In the genomic region with DNA sequence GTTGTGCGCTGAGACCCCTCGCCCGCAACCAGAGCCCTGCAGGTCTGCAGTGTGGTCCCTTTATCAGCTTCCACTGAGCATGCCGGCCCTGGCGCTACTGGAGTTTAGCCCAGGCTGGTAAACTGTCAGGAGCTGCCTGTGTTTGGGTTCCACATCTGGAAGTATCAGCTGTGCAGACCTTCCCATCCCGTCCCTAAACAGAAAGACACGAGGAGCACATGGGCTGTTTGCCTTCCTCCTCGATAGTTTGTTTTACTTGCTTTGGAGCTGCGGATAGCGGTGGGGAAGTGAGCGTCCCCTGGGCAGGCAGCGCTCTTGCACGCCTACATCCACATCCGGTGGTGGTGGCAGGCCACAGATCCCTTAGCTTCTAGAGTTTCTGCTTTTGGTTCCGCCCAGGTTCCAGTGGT, we compare ENCODE assay signal across 9 cellular contexts. TPM values are rescaled to one million over a fixed set of nuclear protein-coding genes. Genes with fewer than 3 reads are reported as not detected.
DNase-seq lines count a peak whose midpoint lies in the region; ATAC-seq and TF ChIP-seq lines count a peak whose summit lies in the region.
"Had no signal": no experiment of that assay in that cellular context is flagged by ENCODE, and none has a peak within 500 bp of the region (broad histone marks: within the 10 kb centered on the region; RNA-seq: fewer than 3 reads in every experiment).

No MANE protein-coding gene starts in this region.

- ATAC-seq in GM18907 (IDR thresholded peaks at IDR 0.05; ENCODE audit: unreplicated experiment), result peak; percentile 69
- ATAC-seq in HG02623 (IDR thresholded peaks at IDR 0.05; ENCODE audit: unreplicated experiment), result peak; percentile 81
- no peak for ATAC-seq in GM21786 (IDR thresholded peaks at IDR 0.05; ENCODE audit: unreplicated experiment)
- ATAC-seq: left colon had no signal

- no peaks in the 10 kb centered on the region for H3K4me1 ChIP-seq in parathyroid adenoma

- POLR2A ChIA-PET in activated CD4-positive, alpha-beta memory T cell treated with anti-CD3 and anti-CD28 coated beads for 36 hours (lab: Charles Lee), result no interaction called here

- peak overlapping the region; percentile 14 for H3K4me2 ChIP-seq in parathyroid adenoma (ENCODE audit: low read length)

- intact Hi-C loops in activated CD4-positive, alpha-beta memory T cell treated with anti-CD3 and anti-CD28 coated beads for 36 hours (cut with micrococcal nuclease), result no loop called here

- CTCF ChIA-PET in activated CD4-positive, alpha-beta memory T cell treated with anti-CD3 and anti-CD28 coated beads for 36 hours (lab: Charles Lee), result interaction anchor here (1.7 kb wide), 1 partner anchor 65 kb away, joined by 4 read pairs; no protein-coding TSS in a partner anchor

- no peaks in the 10 kb centered on the region for H3K79me2 ChIP-seq in parathyroid adenoma

- DNase-seq in activated CD4-positive, alpha-beta memory T cell treated with anti-CD3 and anti-CD28 coated beads for 36 hours, result peak; percentile 57
- DNase-seq in NCI-H1105 treated with DMSO at 0.1 percent for 48 hours (lab: John Stamatoyannopoulos, UW), result no peak
- DNase-seq in stimulated activated naive CD4-positive, alpha-beta T cell treated with Interleukin-2 at 50 U/mL for 16 hours (lab: John Stamatoyannopoulos, UW), result no peak
- DNase-seq in NCI-H1092 treated with DMSO at 0.1 percent for 48 hours (lab: John Stamatoyannopoulos, UW), result no peak

- peak overlapping the region; percentile 29 for H3K27ac ChIP-seq in parathyroid adenoma

- H3K36me3 ChIP-seq in parathyroid adenoma (ENCODE audit: control insufficient read depth, insufficient read depth, low read length), result no peaks in the 10 kb centered on the region

- no peak overlapping the region for H3K4me3 ChIP-seq in parathyroid adenoma (ENCODE audit: low read depth, low read length)

- no peak overlapping the region for H3K9ac ChIP-seq in parathyroid adenoma

- no peak overlapping the region for H3K4me3 Mint-ChIP-seq in activated CD4-positive, alpha-beta memory T cell treated with anti-CD3 and anti-CD28 coated beads for 36 hours

- peaks cover 15% of the 10 kb centered on the region for H3K27me3 Mint-ChIP-seq in activated CD4-positive, alpha-beta memory T cell treated with anti-CD3 and anti-CD28 coated beads for 36 hours

- no peak overlapping the region for H3K27ac Mint-ChIP-seq in activated CD4-positive, alpha-beta memory T cell treated with anti-CD3 and anti-CD28 coated beads for 36 hours

- no peaks in the 10 kb centered on the region for H3K27me3 ChIP-seq in parathyroid adenoma (ENCODE audit: control insufficient read depth, insufficient read depth, low read length)

- no peaks in the 10 kb centered on the region for H3K36me3 Mint-ChIP-seq in activated CD4-positive, alpha-beta memory T cell treated with anti-CD3 and anti-CD28 coated beads for 36 hours

- no peaks in the 10 kb centered on the region for H3K9me3 Mint-ChIP-seq in activated CD4-positive, alpha-beta memory T cell treated with anti-CD3 and anti-CD28 coated beads for 36 hours

- TF ChIP-seq CTCF in parathyroid adenoma (IDR thresholded peaks at IDR 0.05), result no peak

- H2AFZ ChIP-seq in parathyroid adenoma, result no peak overlapping the region

- peaks cover 8% of the 10 kb centered on the region for H3K4me1 Mint-ChIP-seq in activated CD4-positive, alpha-beta memory T cell treated with anti-CD3 and anti-CD28 coated beads for 36 hours (ENCODE audit: low read depth)

- H3K9me3 ChIP-seq in parathyroid adenoma (ENCODE audit: control insufficient read depth, low read length), result no peaks in the 10 kb centered on the region

RNA-seq across cellular contexts. Expression of gene BOC, which starts 12.5 kb away (rescaled TPM):
- total RNA-seq in activated CD4-positive, alpha-beta memory T cell treated with anti-CD3 and anti-CD28 coated beads for 36 hours, result not detected
